ENCODE assay signal across 9 cellular contexts in genomic region chr5:153147891-153148623, GRCh38.
DNase-seq lines count a peak whose midpoint lies in the region; ATAC-seq and TF ChIP-seq lines count a peak whose summit lies in the region.
"Had no signal": no experiment of that assay in that cellular context is flagged by ENCODE, and none has a peak within 500 bp of the region (broad histone marks: within the 10 kb centered on the region; RNA-seq: fewer than 3 reads in every experiment).

No MANE protein-coding gene starts in this region.

- H3K79me2 ChIP-seq in KMS-11 (ENCODE audit: insufficient read depth, low read depth): no peaks in the 10 kb centered on the region

- H3K27me3 ChIP-seq in KMS-11 (ENCODE audit: insufficient read depth, low read depth): no peaks in the 10 kb centered on the region
- H3K27me3 ChIP-seq in cardiac muscle cell: no peaks in the 10 kb centered on the region
- no peaks in the 10 kb centered on the region for H3K27me3 ChIP-seq in esophagus muscularis mucosa
- no peaks in the 10 kb centered on the region for H3K27me3 ChIP-seq in effector memory CD4-positive, alpha-beta T cell (replicated peaks; ENCODE audit: control insufficient read depth, insufficient read depth, low read length, poor library complexity, severe bottlenecking)

- no peak overlapping the region for H3K4me3 ChIP-seq in KMS-11 (IDR thresholded peaks at IDR 0.05; ENCODE audit: insufficient read depth, low read depth, low read length)
- H3K4me3 ChIP-seq in cardiac muscle cell: no peak overlapping the region
- no peak overlapping the region for H3K4me3 ChIP-seq in esophagus muscularis mucosa
- H3K4me3 ChIP-seq in effector memory CD4-positive, alpha-beta T cell (ENCODE audit: insufficient read depth, low read depth, low read length, poor library complexity, severe bottlenecking): no peak overlapping the region
- H3K4me3 ChIP-seq: SK-N-MC had no signal

- H3K9ac ChIP-seq in KMS-11: no peak overlapping the region

- 26% methylated on average over 6 of the region's 7 CpGs for WGBS in esophagus muscularis mucosa

- CTCF ChIA-PET in RWPE1 (lab: Yijun Ruan, JAX): interaction anchor here (0.5 to 2.5 kb wide), 14 partner anchors 13 to 1501 kb away, joined by 3 to 18 read pairs (median 4); no protein-coding TSS in a partner anchor

- peak; percentile 81 for ATAC-seq in GM21515 (IDR thresholded peaks at IDR 0.05; ENCODE audit: unreplicated experiment)

- H3K4me1 ChIP-seq in KMS-11 (ENCODE audit: low read depth, poor library complexity, severe bottlenecking) (no peaks in the 10 kb centered on the region), cardiac muscle cell (ENCODE audit: low read depth) (no peaks in the 10 kb centered on the region), esophagus muscularis mucosa (no peaks in the 10 kb centered on the region)
- no peaks in the 10 kb centered on the region for H3K4me1 ChIP-seq in effector memory CD4-positive, alpha-beta T cell (ENCODE audit: control insufficient read depth, insufficient read depth, low read length, poor library complexity, severe bottlenecking)

- H3K36me3 ChIP-seq in KMS-11 (ENCODE audit: insufficient read depth) (no peaks in the 10 kb centered on the region), cardiac muscle cell (no peaks in the 10 kb centered on the region), esophagus muscularis mucosa (no peaks in the 10 kb centered on the region)
- H3K36me3 ChIP-seq in effector memory CD4-positive, alpha-beta T cell (ENCODE audit: control insufficient read depth, insufficient read depth, low read length): no peaks in the 10 kb centered on the region

- H3K27ac ChIP-seq in KMS-11 (no peak overlapping the region), RWPE1 (no peak overlapping the region), cardiac muscle cell (no peak overlapping the region), esophagus muscularis mucosa (replicated peaks in 1 of 4) (no peak overlapping the region)
- H3K27ac ChIP-seq in effector memory CD4-positive, alpha-beta T cell (ENCODE audit: insufficient read depth, low read length, poor library complexity, severe bottlenecking): no peak overlapping the region
- H3K27ac ChIP-seq: SK-N-MC had no signal

- DNase-seq in EH (ENCODE audit: low read depth) (peak; percentile 49), RWPE1 (ENCODE audit: low spot score) (peak; percentile 63), cardiac muscle cell (ENCODE audit: low read depth in 1 of 2, low spot score in 1 of 2) (peak; percentile 73 to 76), stromal cell of bone marrow (ENCODE audit: low read depth) (peak; percentile 31), esophagus muscularis mucosa (ENCODE audit: extremely low spot score) (no peak)
- no peak for DNase-seq in effector memory CD4-positive, alpha-beta T cell

- no peak overlapping the region for H2AFZ ChIP-seq in KMS-11 (ENCODE audit: low read depth)

- H3K4me2 ChIP-seq in KMS-11: no peak overlapping the region

- TF ChIP-seq CTCF in KMS-11 (conservative IDR thresholded peaks at IDR 0.05; ENCODE audit: low read depth, low read length) (peak; percentile 68), RWPE1 (conservative IDR thresholded peaks at IDR 0.05; ENCODE audit: low read depth) (peak; percentile 82), cardiac muscle cell (IDR thresholded peaks at IDR 0.05; ENCODE audit: low read depth, low read length) (peak; percentile 71), esophagus muscularis mucosa (IDR thresholded peaks at IDR 0.05) (peak in 1 of 3 experiments; percentile 48)

- POLR2A ChIA-PET in RWPE1 (lab: Yijun Ruan, JAX; ENCODE audit: low non-redundant PET): no interaction called here

- TF ChIP-seq EP300 in esophagus muscularis mucosa (IDR thresholded peaks at IDR 0.05): no peak

- H3K9me3 ChIP-seq in cardiac muscle cell (ENCODE audit: low read depth) (no peaks in the 10 kb centered on the region), esophagus muscularis mucosa (peaks cover 0 to 13% (median 11%) of the 10 kb centered on the region in 4 donors)
- H3K9me3 ChIP-seq in effector memory CD4-positive, alpha-beta T cell (ENCODE audit: control insufficient read depth, low read length): peaks cover 5% of the 10 kb centered on the region

- H4K20me1 ChIP-seq in KMS-11 (ENCODE audit: insufficient read depth): no peaks in the 10 kb centered on the region

- intact Hi-C loops in esophagus muscularis mucosa (cut with DNase I): loop anchor here (5.0 to 10.0 kb wide), 2 partner anchors 586 to 613 kb away; no protein-coding TSS in a partner anchor

- no peak for TF ChIP-seq POLR2A in esophagus muscularis mucosa (IDR thresholded peaks at IDR 0.05; ENCODE audit: low read depth)

Comparison
In these comparisons a context has a peak if more than half of its experiments do, and no peak if none do; other contexts are left out.
1. DNase-seq: peak in EH (single experiment), RWPE1 (single experiment), cardiac muscle cell (2 of 2) and stromal cell of bone marrow (single experiment); none in esophagus muscularis mucosa (single experiment) and effector memory CD4-positive, alpha-beta T cell (0 of 3).